7 cellular contexts compared by ENCODE assay signal in genomic region chr17:49434821-49435581, GRCh38. TPM values are rescaled to one million over a fixed set of nuclear protein-coding genes. Genes with fewer than 3 reads are reported as not detected.
DNase-seq lines count a peak whose midpoint lies in the region; ATAC-seq and TF ChIP-seq lines count a peak whose summit lies in the region.

No MANE protein-coding gene starts in this region.

- H3K9ac ChIP-seq in KMS-11 (no peak overlapping the region), colonic mucosa (ENCODE audit: low read depth in 2 of 2, low read length in 2 of 2) (no peak overlapping the region)

- no peaks in the 10 kb centered on the region for H3K79me2 ChIP-seq in KMS-11 (ENCODE audit: insufficient read depth, low read depth)

- H3K9me3 ChIP-seq in colonic mucosa (no peaks in the 10 kb centered on the region), right lobe of liver (no peaks in the 10 kb centered on the region), thyroid gland (no peaks in the 10 kb centered on the region)

- 59% methylated on average over 3 of the region's 12 CpGs for WGBS in right lobe of liver (ENCODE audit: insufficient coverage, low coverage, low lambda C conversion rate, missing lambda C conversion rate)
- WGBS in thyroid gland, 2 donors: 61 to 62% methylated on average over 10 to 12 of the region's 12 CpGs

- no peak overlapping the region for H3K4me3 ChIP-seq in KMS-11 (IDR thresholded peaks at IDR 0.05; ENCODE audit: insufficient read depth, low read depth, low read length)
- no peak overlapping the region for H3K4me3 ChIP-seq in colonic mucosa
- H3K4me3 ChIP-seq in right lobe of liver: no peak overlapping the region
- no peak overlapping the region for H3K4me3 ChIP-seq in thyroid gland (replicated peaks in 1 of 3)

- no peak overlapping the region for H3K27ac ChIP-seq in KMS-11
- no peak overlapping the region for H3K27ac ChIP-seq in colonic mucosa
- H3K27ac ChIP-seq in right lobe of liver: no peak overlapping the region
- no peak overlapping the region for H3K27ac ChIP-seq in thyroid gland

- ATAC-seq in right lobe of liver (peak; percentile 41 to 67 (median 51)), HG02763 (IDR thresholded peaks at IDR 0.05; ENCODE audit: unreplicated experiment) (no peak)

- H3K36me3 ChIP-seq in KMS-11 (ENCODE audit: insufficient read depth) (no peaks in the 10 kb centered on the region), colonic mucosa (no peaks in the 10 kb centered on the region), right lobe of liver (no peaks in the 10 kb centered on the region), thyroid gland (no peaks in the 10 kb centered on the region)

- TF ChIP-seq CTCF in KMS-11 (conservative IDR thresholded peaks at IDR 0.05; ENCODE audit: low read depth, low read length): peak; percentile 81
- TF ChIP-seq CTCF in colonic mucosa (IDR thresholded peaks at IDR 0.05): peak; percentile 55
- peak in 3 of 4 donors; percentile 58 to 63 (median 59) for TF ChIP-seq CTCF in right lobe of liver (IDR thresholded peaks at IDR 0.05)
- peak; percentile 24 to 79 (median 54) for TF ChIP-seq CTCF in thyroid gland (IDR thresholded peaks at IDR 0.05)

- H3K4me2 ChIP-seq in KMS-11: no peak overlapping the region

- in situ Hi-C loops in G401 (cut with HindIII; ENCODE audit: low sequenced_read_pairs): loop anchor here (5.0 to 10.0 kb wide), 2 partner anchors 92 to 270 kb away; partner anchors contain the start of gene SLC35B1

- peak; percentile 29 for DNase-seq in G401 (ENCODE audit: low spot score)
- DNase-seq in UCSD-AML1 (lab: John Stamatoyannopoulos, UW; ENCODE audit: unreplicated experiment): peak; percentile 42
- DNase-seq in colonic mucosa: peak; percentile 48
- DNase-seq in right lobe of liver: no peak
- peak; percentile 35 to 44 for DNase-seq in thyroid gland

- intact Hi-C loops in colonic mucosa (cut with DNase I) (loop anchor here (2.0 kb wide), 1 partner anchor 122 kb away; no protein-coding TSS in a partner anchor), right lobe of liver (cut with DNase I) (loop anchor here in 1 of 2 donors (5.0 kb wide), 1 partner anchor 117 kb away; no protein-coding TSS in a partner anchor), thyroid gland (cut with DNase I) (loop anchor here (5.0 kb wide), 1 partner anchor 117 kb away; no protein-coding TSS in a partner anchor)

- H3K27me3 ChIP-seq in KMS-11 (ENCODE audit: insufficient read depth, low read depth): peaks cover 58% of the 10 kb centered on the region
- peaks cover 9% of the 10 kb centered on the region for H3K27me3 ChIP-seq in colonic mucosa
- no peaks in the 10 kb centered on the region for H3K27me3 ChIP-seq in right lobe of liver
- H3K27me3 ChIP-seq in thyroid gland: no peaks in the 10 kb centered on the region

- no peaks in the 10 kb centered on the region for H4K20me1 ChIP-seq in KMS-11 (ENCODE audit: insufficient read depth)

- H2AFZ ChIP-seq in KMS-11 (ENCODE audit: low read depth): no peak overlapping the region

- H3K4me1 ChIP-seq in KMS-11 (ENCODE audit: low read depth, poor library complexity, severe bottlenecking): no peaks in the 10 kb centered on the region
- no peaks in the 10 kb centered on the region for H3K4me1 ChIP-seq in colonic mucosa
- H3K4me1 ChIP-seq in right lobe of liver: peaks cover 0 to 9% (median 0%) of the 10 kb centered on the region in 4 donors
- no peaks in the 10 kb centered on the region for H3K4me1 ChIP-seq in thyroid gland

- TF ChIP-seq POLR2A in right lobe of liver (IDR thresholded peaks at IDR 0.05) (no peak), thyroid gland (IDR thresholded peaks at IDR 0.05) (no peak)

RNA-seq across cellular contexts. Expression of gene PHB1, which starts 20.3 kb away (rescaled TPM):
- total RNA-seq in G401 (2014; rRNA removed; shearing (Covaris generic)): 268 and 273 TPM in 2 replicates
- total RNA-seq in colonic mucosa (100 to 1,000 TPM; 229 to 487 TPM), right lobe of liver (100 to 1,000 TPM in 5 of 6 experiments, 10 to 100 TPM in 1; 88.5 to 131 (median 102) TPM), thyroid gland (100 to 1,000 TPM in 2 of 4 donors, 10 to 100 TPM in 2; 77.5 to 129 (median 103) TPM)

Comparison
In these comparisons a context has a peak if more than half of its experiments do, and no peak if none do; other contexts are left out.
1. DNase-seq: peak in G401 (single experiment), UCSD-AML1 (single experiment), colonic mucosa (single experiment) and thyroid gland (2 of 2); none in right lobe of liver (0 of 3).
2. Peak in every context shown above with its lines, with median percentiles within 50 percentile points of each other: CTCF ChIP-seq.